13 cellular contexts compared by ENCODE assay signal in genomic region chr21:34534522-34534921, GRCh38. TPM values are rescaled to one million over a fixed set of nuclear protein-coding genes. Genes with fewer than 3 reads are reported as not detected.
DNase-seq lines count a peak whose midpoint lies in the region; ATAC-seq lines count a peak whose summit lies in the region.
"Had no signal": no experiment of that assay in that cellular context is flagged by ENCODE, and none has a peak within 500 bp of the region (broad histone marks: within the 10 kb centered on the region; RNA-seq: fewer than 3 reads in every experiment).

No MANE protein-coding gene starts in this region.

- H3K4me1 Mint-ChIP-seq in naive thymus-derived CD4-positive, alpha-beta T cell = peaks cover 0 to 10% (median 0%) of the 10 kb centered on the region in 7 donors
- H3K4me1 Mint-ChIP-seq in effector memory CD8-positive, alpha-beta T cell (ENCODE audit: low read depth in 2 of 2) = peaks cover 10 to 11% of the 10 kb centered on the region in 2 donors

- no peaks in the 10 kb centered on the region for H3K4me1 ChIP-seq in naive thymus-derived CD4-positive, alpha-beta T cell (ENCODE audit: control insufficient read depth in 2 of 2, insufficient read depth in 2 of 2, low read length in 2 of 2)
- H3K4me1 ChIP-seq: pancreas had no signal

- H3K9me3 ChIP-seq in naive thymus-derived CD4-positive, alpha-beta T cell (ENCODE audit: control insufficient read depth in 2 of 3, low read length in 3 of 3) = no peaks in the 10 kb centered on the region
- no peaks in the 10 kb centered on the region for H3K9me3 ChIP-seq in MG63
- H3K9me3 ChIP-seq: pancreas had no signal

- POLR2A ChIA-PET in naive thymus-derived CD4-positive, alpha-beta T cell (lab: Charles Lee) = no interaction called here

- no peak overlapping the region for H3K4me3 ChIP-seq in naive thymus-derived CD4-positive, alpha-beta T cell (ENCODE audit: low read length)
- H3K4me3 ChIP-seq in MG63 = no peak overlapping the region
- H3K4me3 ChIP-seq: pancreas had no signal

- no peaks in the 10 kb centered on the region for H3K36me3 ChIP-seq in naive thymus-derived CD4-positive, alpha-beta T cell (ENCODE audit: control insufficient read depth in 2 of 3, insufficient read depth in 3 of 3, low read length in 3 of 3)
- no peaks in the 10 kb centered on the region for H3K36me3 ChIP-seq in MG63
- H3K36me3 ChIP-seq: pancreas had no signal

- peaks cover 0 to 14% (median 6%) of the 10 kb centered on the region in 5 donors for H3K36me3 Mint-ChIP-seq in naive thymus-derived CD4-positive, alpha-beta T cell
- H3K36me3 Mint-ChIP-seq in effector memory CD8-positive, alpha-beta T cell (ENCODE audit: insufficient read depth) = peaks cover 9% of the 10 kb centered on the region

- H3K27ac ChIP-seq in naive thymus-derived CD4-positive, alpha-beta T cell (ENCODE audit: low read depth, low read length) = no peak overlapping the region
- H3K27ac ChIP-seq: C4-2B, pancreas had no signal

- no peaks in the 10 kb centered on the region for H3K27me3 Mint-ChIP-seq in naive thymus-derived CD4-positive, alpha-beta T cell
- no peaks in the 10 kb centered on the region for H3K27me3 Mint-ChIP-seq in effector memory CD8-positive, alpha-beta T cell

- DNase-seq in Ammon's horn (ENCODE audit: low spot score) (peak; percentile 83), astrocyte of the hippocampus (ENCODE audit: low read depth, low spot score) (peak; percentile 74), cerebellum (ENCODE audit: low spot score) (no peak), MG63 (no peak), NCI-H510A treated with DMSO at 0.1 percent for 48 hours (lab: John Stamatoyannopoulos, UW) (no peak)
- no peak for DNase-seq in naive thymus-derived CD4-positive, alpha-beta T cell
- no peak for DNase-seq in effector memory CD8-positive, alpha-beta T cell
- DNase-seq: activated effector memory CD4-positive, alpha-beta T cell treated with Interleukin-2 at 50 U/mL for 16 hours; effector memory CD4-positive, alpha-beta T cell; NCI-H1092; pancreas had no signal

- CTCF ChIA-PET in naive thymus-derived CD4-positive, alpha-beta T cell (lab: Charles Lee) = no interaction called here

- intact Hi-C loops in naive thymus-derived CD4-positive, alpha-beta T cell (cut with micrococcal nuclease) = no loop called here

- no peaks in the 10 kb centered on the region for H3K27me3 ChIP-seq in naive thymus-derived CD4-positive, alpha-beta T cell (ENCODE audit: control insufficient read depth in 2 of 2, insufficient read depth in 2 of 2, low read length in 2 of 2)
- H3K27me3 ChIP-seq in MG63 = no peaks in the 10 kb centered on the region
- H3K27me3 ChIP-seq: pancreas had no signal

- no peak overlapping the region for H3K27ac Mint-ChIP-seq in naive thymus-derived CD4-positive, alpha-beta T cell
- peak overlapping the region in 1 of 2 donors; percentile 14 for H3K27ac Mint-ChIP-seq in effector memory CD8-positive, alpha-beta T cell

- ATAC-seq in HG02885 (IDR thresholded peaks at IDR 0.05; ENCODE audit: poor library complexity, unreplicated experiment) = peak; percentile 64
- peak; percentile 61 for ATAC-seq in naive thymus-derived CD4-positive, alpha-beta T cell
- ATAC-seq in effector memory CD8-positive, alpha-beta T cell (replicated peaks) = no peak

- H3K9me3 Mint-ChIP-seq in naive thymus-derived CD4-positive, alpha-beta T cell = peaks cover 0 to 6% (median 0%) of the 10 kb centered on the region in 11 donors
- H3K9me3 Mint-ChIP-seq in effector memory CD8-positive, alpha-beta T cell = no peaks in the 10 kb centered on the region

- H3K4me3 Mint-ChIP-seq in naive thymus-derived CD4-positive, alpha-beta T cell = no peak overlapping the region
- H3K4me3 Mint-ChIP-seq in effector memory CD8-positive, alpha-beta T cell = no peak overlapping the region

RNA-seq across cellular contexts. Expression of gene KCNE1, which starts 22.5 kb away (rescaled TPM):
- total RNA-seq in naive thymus-derived CD4-positive, alpha-beta T cell = 1 to 10 TPM in 1 of 5 experiments, under 1 TPM in 4; 0.24 to 9.2 (median 0.49) TPM
- not detected for polyA plus RNA-seq in naive thymus-derived CD4-positive, alpha-beta T cell
- total RNA-seq in cerebellum = 0.64 TPM
- not detected in 2 replicates for total RNA-seq in MG63 (2014; rRNA removed; shearing (Covaris generic); ENCODE audit: low replicate concordance)

Comparison
In these comparisons a context has a peak if more than half of its experiments do, and no peak if none do; other contexts are left out.
1. DNase-seq: peak in Ammon's horn (single experiment) and astrocyte of the hippocampus (single experiment); none in naive thymus-derived CD4-positive, alpha-beta T cell (0 of 9), cerebellum (single experiment), MG63 (single experiment), effector memory CD8-positive, alpha-beta T cell (0 of 3) and NCI-H510A treated with DMSO at 0.1 percent for 48 hours (single experiment).